ENCODE assay signal across 1 cellular context in genomic region chr19:11226716-11227166, GRCh38.
TF ChIP-seq lines count a peak whose summit lies in the region.

No MANE protein-coding gene starts in this region.

TF ChIP-seq in K562, 482 proteins besides CTCF, POLR2A, EP300 and RAD21 (continued from another document and continues in another):
- TF ChIP-seq ZNF407 (IDR thresholded peaks at IDR 0.05; ENCODE audit: low read depth): no peak
- no peak for TF ChIP-seq HOXB6 (CRISPR knock-in tag; IDR thresholded peaks at IDR 0.05; ENCODE audit: borderline replicate concordance)
- TF ChIP-seq CEBPG (CRISPR knock-in tag; IDR thresholded peaks at IDR 0.05): no peak
- no peak for TF ChIP-seq CEBPG (tag; conservative IDR thresholded peaks at IDR 0.05 in 1 of 2, IDR thresholded peaks at IDR 0.05 in 1 of 2)
- no peak for TF ChIP-seq ZNF133 (CRISPR knock-in tag; IDR thresholded peaks at IDR 0.05)
- no peak for TF ChIP-seq SRSF1 (IDR thresholded peaks at IDR 0.05; ENCODE audit: low read depth, low read length)
- 0 out of 2 replicates have a peak, but pooled peaks have one; percentile 41 for TF ChIP-seq HLTF (IDR thresholded peaks at IDR 0.05)
- TF ChIP-seq MIER1 (IDR thresholded peaks at IDR 0.05; ENCODE audit: low read depth): no peak
- TF ChIP-seq GTF2A2 (tag; IDR thresholded peaks at IDR 0.05): no peak
- TF ChIP-seq USF1 (CRISPR knock-in tag; IDR thresholded peaks at IDR 0.05): no peak
- no peak for TF ChIP-seq SNAPC5 (CRISPR knock-in tag; IDR thresholded peaks at IDR 0.05)
- no peak for TF ChIP-seq SNRNP70 (optimal IDR thresholded peaks at IDR 0.05; ENCODE audit: low read depth, low read length)
- TF ChIP-seq ZHX1 (conservative IDR thresholded peaks at IDR 0.05; ENCODE audit: low read length): no peak
- no peak for TF ChIP-seq ZNF584 (CRISPR knock-in tag; IDR thresholded peaks at IDR 0.05; ENCODE audit: low read depth)
- TF ChIP-seq U2AF2 (optimal IDR thresholded peaks at IDR 0.05; ENCODE audit: low read depth, low read length): no peak
- TF ChIP-seq FOXK1 (CRISPR knock-in tag; IDR thresholded peaks at IDR 0.05; ENCODE audit: borderline replicate concordance): no peak
- TF ChIP-seq RCOR1 (IDR thresholded peaks at IDR 0.05; ENCODE audit: borderline replicate concordance in 1 of 2, low read depth in 2 of 2, low read length in 2 of 2): no peak
- TF ChIP-seq BHLHE40 (IDR thresholded peaks at IDR 0.05; ENCODE audit: low read length): no peak
- no peak for TF ChIP-seq TBP (optimal IDR thresholded peaks at IDR 0.05; ENCODE audit: low read depth, low read length)
- no peak for TF ChIP-seq ZBTB49 (CRISPR knock-in tag; IDR thresholded peaks at IDR 0.05; ENCODE audit: borderline replicate concordance)
- no peak for TF ChIP-seq CXXC5 (CRISPR knock-in tag; IDR thresholded peaks at IDR 0.05)
- no peak for TF ChIP-seq DLX4 (CRISPR knock-in tag; IDR thresholded peaks at IDR 0.05)
- no peak for TF ChIP-seq ZNF384 (IDR thresholded peaks at IDR 0.05; ENCODE audit: low read depth, low read length)
- no peak for TF ChIP-seq FOXK2 (conservative IDR thresholded peaks at IDR 0.05 in 1 of 2, IDR thresholded peaks at IDR 0.05 in 1 of 2; ENCODE audit: low read depth in 2 of 2)
- TF ChIP-seq TEAD1 (CRISPR knock-in tag; IDR thresholded peaks at IDR 0.05): peak in 1 of 2 experiments; percentile 48; a peak in 1 of 4 replicates
- TF ChIP-seq GTF2E2 (tag; IDR thresholded peaks at IDR 0.05): no peak
- peak; percentile 93 for TF ChIP-seq RBM25 (IDR thresholded peaks at IDR 0.05; ENCODE audit: low read depth, low read length, severe bottlenecking)
- TF ChIP-seq ZNF740 (CRISPR knock-in tag; IDR thresholded peaks at IDR 0.05): 0 out of 2 replicates have a peak, but pooled peaks have one; percentile 17
- TF ChIP-seq ZNF740 (tag; IDR thresholded peaks at IDR 0.05): no peak
- TF ChIP-seq SMAD2 (IDR thresholded peaks at IDR 0.05; ENCODE audit: low read depth, low read length): no peak
- TF ChIP-seq CREM (IDR thresholded peaks at IDR 0.05; ENCODE audit: low read depth): no peak
- TF ChIP-seq TAF7 (tag; IDR thresholded peaks at IDR 0.05): no peak
- TF ChIP-seq ZNF282 (CRISPR knock-in tag; IDR thresholded peaks at IDR 0.05): no peak
- TF ChIP-seq EWSR1 (IDR thresholded peaks at IDR 0.05; ENCODE audit: borderline replicate concordance, low read depth, partially characterized antibody): no peak
- TF ChIP-seq CUX1 (CRISPR knock-in tag; IDR thresholded peaks at IDR 0.05): no peak
- TF ChIP-seq JUN (IDR thresholded peaks at IDR 0.05; ENCODE audit: borderline replicate concordance, low read depth, low read length): no peak
- TF ChIP-seq JUN (CRISPR knock-in tag; IDR thresholded peaks at IDR 0.05; ENCODE audit: borderline replicate concordance): 0 out of 2 replicates have a peak, but pooled peaks have one; percentile 61
- no peak for TF ChIP-seq DNMT1 (IDR thresholded peaks at IDR 0.05)
- TF ChIP-seq ZEB2 (IDR thresholded peaks at IDR 0.05): no peak
- no peak for TF ChIP-seq ZNF561 (CRISPR knock-in tag; conservative IDR thresholded peaks at IDR 0.05)
- TF ChIP-seq POLR3A (IDR thresholded peaks at IDR 0.05; ENCODE audit: borderline replicate concordance, extremely low read depth, insufficient read depth, insufficient read length): no peak
- no peak for TF ChIP-seq MYNN (IDR thresholded peaks at IDR 0.05)
- TF ChIP-seq MYNN (CRISPR knock-in tag; IDR thresholded peaks at IDR 0.05): no peak
- no peak for TF ChIP-seq NCOA2 (IDR thresholded peaks at IDR 0.05; ENCODE audit: partially characterized antibody in 2 of 2)
- TF ChIP-seq HNRNPL (IDR thresholded peaks at IDR 0.05; ENCODE audit: low read depth, low read length): no peak
